ENCODE assay signal across 16 cellular contexts in the genomic region with DNA sequence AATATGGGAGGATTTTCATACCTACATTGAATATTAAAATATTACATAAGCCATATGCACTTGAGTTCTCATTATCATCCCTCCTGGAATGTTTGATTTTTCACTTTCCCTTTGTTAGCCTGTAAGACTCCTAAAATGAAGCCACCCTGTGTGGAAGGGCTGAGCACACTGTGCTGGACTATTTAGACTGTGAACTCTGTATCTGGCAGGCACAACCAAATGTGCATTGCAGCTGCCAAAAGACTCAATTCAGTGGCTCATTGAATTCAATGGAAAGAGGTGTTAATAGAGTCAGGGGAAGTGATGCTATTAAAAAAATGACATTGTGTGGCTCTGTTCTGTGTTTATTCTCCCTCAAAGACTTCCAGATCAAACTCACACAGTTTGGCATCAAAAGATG.
DNase-seq lines count a peak whose midpoint lies in the region; ATAC-seq, FAIRE-seq and TF ChIP-seq lines count a peak whose summit lies in the region.
"Had no signal": no experiment of that assay in that cellular context is flagged by ENCODE, and none has a peak within 500 bp of the region (broad histone marks: within the 10 kb centered on the region; RNA-seq: fewer than 3 reads in every experiment).

No MANE protein-coding gene starts in this region.

- H3K9me3 Mint-ChIP-seq in neural crest cell, result peaks cover 7% of the 10 kb centered on the region

- DNase-seq in Ammon's horn (ENCODE audit: low spot score) (peak; percentile 54), NCI-H1092 (lab: John Stamatoyannopoulos, UW) (peak; percentile 23), bronchial epithelial cell (ENCODE audit: low read depth) (no peak), neural crest cell (ENCODE audit: low read depth, low spot score) (no peak), SIG-M5 treated with dmso at 0.1 percent for 504 hours (lab: John Stamatoyannopoulos, UW; ENCODE audit: unreplicated experiment) (no peak)
- no peak for DNase-seq in stimulated activated CD4-positive, alpha-beta T cell treated with anti-CD3 and anti-CD28 coated beads, Interleukin-2, amount 100 ng/mL, for 48 hours
- DNase-seq: Kasumi-1, MG63, NCI-H1048, NCI-H146, NCI-H2029 treated with DMSO at 0.1 percent for 48 hours, RPMI8226, SJCRH30 had no signal

- H3K36me3 Mint-ChIP-seq in neural crest cell (ENCODE audit: low read depth), result peaks cover 39% of the 10 kb centered on the region

- H3K4me3 ChIP-seq in bronchial epithelial cell (ENCODE audit: low read depth, low read length), result no peak overlapping the region
- H3K4me3 ChIP-seq: MG63, SJCRH30 had no signal

- TF ChIP-seq CTCF in bronchial epithelial cell (IDR thresholded peaks at IDR 0.05; ENCODE audit: insufficient read depth, low read length, severe bottlenecking), result no peak
- TF ChIP-seq CTCF in neural crest cell (conservative IDR thresholded peaks at IDR 0.05), result no peak

- peak overlapping the region; percentile 59 for H3K4me3 Mint-ChIP-seq in neural crest cell

- ATAC-seq in HG02870 (IDR thresholded peaks at IDR 0.05; ENCODE audit: unreplicated experiment), result no peak

- H3K4me1 Mint-ChIP-seq in neural crest cell, result peaks cover 83% of the 10 kb centered on the region

- H3K36me3 ChIP-seq in bronchial epithelial cell (ENCODE audit: control insufficient read depth, insufficient read depth, low read length), result no peaks in the 10 kb centered on the region
- H3K36me3 ChIP-seq: MG63, SJCRH30 had no signal

- H3K27ac Mint-ChIP-seq in neural crest cell (ENCODE audit: unreplicated experiment), result peak overlapping the region; percentile 22

- peak; percentile 13 for FAIRE-seq in bronchial epithelial cell (lab: Jason Lieb, UNC)
- FAIRE-seq: D721Med, H54 had no signal

- H3K27me3 Mint-ChIP-seq in neural crest cell (ENCODE audit: low read depth), result no peaks in the 10 kb centered on the region

- H3K27me3 ChIP-seq in bronchial epithelial cell (ENCODE audit: control insufficient read depth, insufficient read depth, low read length), result no peaks in the 10 kb centered on the region
- H3K27me3 ChIP-seq: MG63, SJCRH30 had no signal

Comparison
In these comparisons a context has a peak if more than half of its experiments do, and no peak if none do; other contexts are left out.
1. DNase-seq: peak in Ammon's horn (single experiment) and NCI-H1092 (single experiment); none in bronchial epithelial cell (single experiment), neural crest cell (single experiment), stimulated activated CD4-positive, alpha-beta T cell treated with anti-CD3 and anti-CD28 coated beads, Interleukin-2, amount 100 ng/mL, for 48 hours (0 of 2) and SIG-M5 treated with dmso at 0.1 percent for 504 hours (single experiment).